Comparison of ENCODE assay signal across 18 cellular contexts in the genomic region with DNA sequence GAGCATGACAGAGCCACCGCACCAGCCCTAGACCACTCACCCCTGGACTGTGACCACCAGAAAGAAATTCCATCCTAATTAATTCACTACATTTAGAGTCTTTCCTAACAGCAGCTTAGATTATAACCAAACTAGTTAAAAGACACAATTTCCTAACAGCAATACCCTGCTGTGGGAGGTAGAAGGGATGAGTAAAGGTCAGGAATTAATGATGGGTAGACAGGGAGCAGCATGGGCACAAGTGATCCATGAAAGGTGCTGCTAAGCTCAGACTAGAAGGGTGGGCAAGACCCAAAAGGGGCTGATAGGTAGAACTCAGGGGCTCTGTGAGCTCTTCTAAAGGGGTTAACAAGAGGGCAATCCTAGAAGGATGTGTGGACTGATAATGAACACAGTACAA.
DNase-seq lines count a peak whose midpoint lies in the region; ATAC-seq, FAIRE-seq and TF ChIP-seq lines count a peak whose summit lies in the region.
"Had no signal": no experiment of that assay in that cellular context is flagged by ENCODE, and none has a peak within 500 bp of the region (broad histone marks: within the 10 kb centered on the region; RNA-seq: fewer than 3 reads in every experiment).

No MANE protein-coding gene starts in this region.

- ATAC-seq in body of pancreas = no peak
- ATAC-seq: CD8-positive, alpha-beta T cell; GM12878 had no signal

- no peak overlapping the region for H3K14ac ChIP-seq in neuronal stem cell (ENCODE audit: low read length)

- H2BK5ac ChIP-seq in neuronal stem cell (ENCODE audit: low read length) = no peak overlapping the region

- H3K27me3 ChIP-seq in body of pancreas (no peaks in the 10 kb centered on the region), neuronal stem cell (ENCODE audit: control insufficient read depth in 3 of 3, insufficient read depth in 3 of 3, low read depth in 1 of 3, low read length in 3 of 3) (no peaks in the 10 kb centered on the region), vagina (no peaks in the 10 kb centered on the region)
- H3K27me3 ChIP-seq: BLaER1 treated with 17β-estradiol and CSF1 and Interleukin-3, amounts not matched to agents 10 nM and 100 nM had no signal

- H2BK15ac ChIP-seq in neuronal stem cell (ENCODE audit: low read length) = no peak overlapping the region

- no peak overlapping the region for H2AFZ ChIP-seq in neuronal stem cell (ENCODE audit: low read length)
- H2AFZ ChIP-seq: GM23248 had no signal

- H3K36me3 ChIP-seq in body of pancreas (replicated peaks in 1 of 2; ENCODE audit: insufficient read depth in 1 of 2, low read depth in 2 of 2) (no peaks in the 10 kb centered on the region), neuronal stem cell (replicated peaks in 1 of 2; ENCODE audit: control insufficient read depth in 2 of 2, insufficient read depth in 2 of 2, low read length in 2 of 2) (no peaks in the 10 kb centered on the region), vagina (no peaks in the 10 kb centered on the region)
- H3K36me3 ChIP-seq: BLaER1 treated with 17β-estradiol and CSF1 and Interleukin-3, amounts not matched to agents 10 nM and 100 nM had no signal

- H2BK120ac ChIP-seq in neuronal stem cell (ENCODE audit: low read depth, low read length) = no peak overlapping the region

- WGBS in body of pancreas, 2 donors = 92 to 94% methylated on average over 1 of the region's 1 CpG
- no CpG with 5 or more reads among the region's 1 CpG for WGBS in neuronal stem cell (ENCODE audit: extremely low coverage in 2 of 2, insufficient read length in 2 of 2, insufficient replicate concordance in 1 of 2), 2 donors

- H3K9ac ChIP-seq in neuronal stem cell (ENCODE audit: low read depth, low read length, poor library complexity) = no peak overlapping the region
- H3K9ac ChIP-seq: BLaER1 treated with 17β-estradiol and CSF1 and Interleukin-3, amounts not matched to agents 10 nM and 100 nM; GM23248 had no signal

- H3K4me1 ChIP-seq in body of pancreas (peaks cover 16% of the 10 kb centered on the region), neuronal stem cell (ENCODE audit: control insufficient read depth in 2 of 2, insufficient read depth in 1 of 2, low read depth in 1 of 2, low read length in 2 of 2) (no peaks in the 10 kb centered on the region), vagina (no peaks in the 10 kb centered on the region)
- H3K4me1 ChIP-seq: BLaER1 treated with 17β-estradiol and CSF1 and Interleukin-3, amounts not matched to agents 10 nM and 100 nM had no signal

- no peak overlapping the region for H4K91ac ChIP-seq in neuronal stem cell (ENCODE audit: low read depth, low read length, poor library complexity)

- no peak for TF ChIP-seq CTCF in body of pancreas (IDR thresholded peaks at IDR 0.05)
- no peak for TF ChIP-seq CTCF in vagina (IDR thresholded peaks at IDR 0.05)

- H3K4me3 ChIP-seq in body of pancreas (no peak overlapping the region), neuronal stem cell (ENCODE audit: low read length in 2 of 2) (no peak overlapping the region), vagina (no peak overlapping the region)
- H3K4me3 ChIP-seq: BLaER1 treated with 17β-estradiol and CSF1 and Interleukin-3, amounts not matched to agents 10 nM and 100 nM; GM12878; GM23248 had no signal

- H3K23ac ChIP-seq in neuronal stem cell (ENCODE audit: low read depth, low read length, poor library complexity) = no peak overlapping the region

- FAIRE-seq in H54 (lab: Jason Lieb, UNC) = no peak
- FAIRE-seq: GM12878 had no signal

- H3K27ac ChIP-seq in body of pancreas (peak overlapping the region in 3 of 4 donors; percentile 22 to 67 (median 54)), neuronal stem cell (replicated peaks; ENCODE audit: low read length) (no peak overlapping the region), vagina (no peak overlapping the region)
- H3K27ac ChIP-seq: BLaER1 treated with 17β-estradiol and CSF1 and Interleukin-3, amounts not matched to agents 10 nM and 100 nM; GM23248; HL-60 had no signal

- no peak overlapping the region for H2AK5ac ChIP-seq in neuronal stem cell (ENCODE audit: low read depth, low read length)

- no peak overlapping the region for H2BK12ac ChIP-seq in neuronal stem cell (ENCODE audit: low read length)

- no peak overlapping the region for H3K4ac ChIP-seq in neuronal stem cell (ENCODE audit: low read length)

- H3K18ac ChIP-seq in neuronal stem cell (ENCODE audit: low read length) = no peak overlapping the region

- no peaks in the 10 kb centered on the region for H3K79me1 ChIP-seq in neuronal stem cell (ENCODE audit: low read depth, low read length)

- TF ChIP-seq POLR2A in body of pancreas (IDR thresholded peaks at IDR 0.05) (no peak), vagina (IDR thresholded peaks at IDR 0.05) (no peak), H54 (IDR thresholded peaks at IDR 0.05; ENCODE audit: low read depth, low read length) (no peak)

- no peaks in the 10 kb centered on the region for H3K9me3 ChIP-seq in body of pancreas
- peaks cover 0 to 2% of the 10 kb centered on the region in 2 donors for H3K9me3 ChIP-seq in neuronal stem cell (replicated peaks in 1 of 2; ENCODE audit: control insufficient read depth in 2 of 2, insufficient read depth in 1 of 2, low read depth in 1 of 2, low read length in 2 of 2)
- no peaks in the 10 kb centered on the region for H3K9me3 ChIP-seq in vagina
- H3K9me3 ChIP-seq: BLaER1 treated with 17β-estradiol and CSF1 and Interleukin-3, amounts not matched to agents 10 nM and 100 nM had no signal

- peak overlapping the region; percentile 52 for H4K8ac ChIP-seq in neuronal stem cell (ENCODE audit: low read depth, low read length)

- intact Hi-C loops in body of pancreas (cut with DNase I) (no loop called here), vagina (cut with DNase I) (no loop called here)

- DNase-seq in body of pancreas (no peak), kidney glomerular epithelial cell (lab: John Stamatoyannopoulos, UW) (peak; percentile 36), neuronal stem cell (ENCODE audit: low spot score) (no peak), vagina (ENCODE audit: extremely low spot score in 2 of 2) (peak; percentile 25 to 80), H54 (ENCODE audit: insufficient read length, low spot score) (no peak), cerebellar cortex (ENCODE audit: low spot score) (no peak), NAMALWA (ENCODE audit: low spot score) (no peak)
- DNase-seq: CD8-positive, alpha-beta T cell; DMS 273 treated with DMSO at 0.1 percent for 48 hours; DMS53; DND-41; EL; GM23248; HCEC 1CT; IMR-90 had no signal

- no peak overlapping the region for H3K4me2 ChIP-seq in neuronal stem cell (ENCODE audit: insufficient read depth, low read length, poor library complexity, severe bottlenecking)
- H3K4me2 ChIP-seq: BLaER1 treated with 17β-estradiol and CSF1 and Interleukin-3, amounts not matched to agents 10 nM and 100 nM had no signal

Comparison
In these comparisons a context has a peak if more than half of its experiments do, and no peak if none do; other contexts are left out.
1. DNase-seq: peak in kidney glomerular epithelial cell (single experiment) and vagina (2 of 2); none in body of pancreas (0 of 4), neuronal stem cell (single experiment), H54 (single experiment), cerebellar cortex (single experiment) and NAMALWA (single experiment).
2. H3K27ac ChIP-seq: peak in body of pancreas (3 of 4); none in neuronal stem cell (single experiment) and vagina (single experiment).